In genomic region chr10:114367041-114367675, GRCh38 we compare ENCODE assay signal across 10 cellular contexts. TPM values are rescaled to one million over a fixed set of nuclear protein-coding genes. Genes with fewer than 3 reads are reported as not detected.
DNase-seq lines count a peak whose midpoint lies in the region; ATAC-seq and TF ChIP-seq lines count a peak whose summit lies in the region.
"Had no signal": no experiment of that assay in that cellular context is flagged by ENCODE, and none has a peak within 500 bp of the region (broad histone marks: within the 10 kb centered on the region; RNA-seq: fewer than 3 reads in every experiment).

No MANE protein-coding gene starts in this region.

- peak overlapping the region; percentile 17 for H3K4me2 ChIP-seq in mammary epithelial cell (ENCODE audit: insufficient read depth, low read depth, low read length)

- H3K27me3 ChIP-seq in mammary epithelial cell (ENCODE audit: insufficient read depth, low read length) (no peaks in the 10 kb centered on the region), muscle layer of duodenum (ENCODE audit: low read depth, low read length) (no peaks in the 10 kb centered on the region), vagina (no peaks in the 10 kb centered on the region)
- H3K27me3 ChIP-seq: upper lobe of left lung had no signal

- TF ChIP-seq CTCF in mammary epithelial cell (conservative IDR thresholded peaks at IDR 0.05 in 1 of 2, IDR thresholded peaks at IDR 0.05 in 1 of 2; ENCODE audit: extremely low read depth in 1 of 2, insufficient read depth in 1 of 2, low read depth in 1 of 2, low read length in 2 of 2) (no peak), vagina (IDR thresholded peaks at IDR 0.05) (no peak)

- in situ Hi-C loops in mammary epithelial cell (cut with MboI; ENCODE audit: low sequenced_read_pairs in 2 of 2), result no loop called here

- CTCF ChIA-PET in mammary epithelial cell (lab: Charles Lee; ENCODE audit: low non-redundant PET), result no interaction called here

- DNase-seq in Right ventricle myocardium inferior (ENCODE audit: missing footprints) (no peak), Right ventricle myocardium superior (no peak), mammary epithelial cell (no peak), vagina (ENCODE audit: extremely low spot score in 2 of 2) (no peak), DMS153 (lab: John Stamatoyannopoulos, UW) (no peak)
- DNase-seq in activated CD8-positive, alpha-beta memory T cell treated with anti-CD3 and anti-CD28 coated beads, Interleukin-2, amount 50 U/mL, for 48 hours, result no peak
- no peak for DNase-seq in stimulated activated CD4-positive, alpha-beta T cell treated with anti-CD3 and anti-CD28 coated beads, Interleukin-1b, Interleukin-23, amount 100 ng/mL, for 48 hours
- DNase-seq: stimulated activated CD4-positive, alpha-beta T cell treated with anti-CD3 and anti-CD28 coated beads, Interleukin-2, amount 100 ng/mL, for 24 hours; upper lobe of left lung had no signal

- H3K9me3 ChIP-seq in mammary epithelial cell (replicated peaks; ENCODE audit: insufficient read depth, low read length) (no peaks in the 10 kb centered on the region), muscle layer of duodenum (ENCODE audit: control insufficient read depth in 1 of 2, low read length in 2 of 2) (no peaks in the 10 kb centered on the region), vagina (no peaks in the 10 kb centered on the region)
- H3K9me3 ChIP-seq: upper lobe of left lung had no signal

- no peak overlapping the region for H3K9ac ChIP-seq in mammary epithelial cell (ENCODE audit: insufficient read depth, low read length)

- H3K27ac ChIP-seq in mammary epithelial cell (ENCODE audit: insufficient read depth, low read depth, low read length) (no peak overlapping the region), muscle layer of duodenum (ENCODE audit: low read length) (peak overlapping the region; percentile 11), vagina (peak overlapping the region; percentile 17)

- ATAC-seq in Right ventricle myocardium inferior, result peak; percentile 41
- no peak for ATAC-seq in Right ventricle myocardium superior (ENCODE audit: poor library complexity)

- peaks cover 84% of the 10 kb centered on the region for H3K79me2 ChIP-seq in mammary epithelial cell (ENCODE audit: insufficient read depth, low read length)

- no peaks in the 10 kb centered on the region for H4K20me1 ChIP-seq in mammary epithelial cell (ENCODE audit: insufficient read depth, low read length)

- TF ChIP-seq POLR2A in vagina (IDR thresholded peaks at IDR 0.05), result no peak

- no peak overlapping the region for H2AFZ ChIP-seq in mammary epithelial cell (ENCODE audit: low read depth, low read length)

- dilution Hi-C loops in mammary epithelial cell (cut with HindIII; ENCODE audit: low sequenced_read_pairs), result no loop called here

- intact Hi-C loops in Right ventricle myocardium inferior (cut with DNase I) (no loop called here), Right ventricle myocardium superior (cut with DNase I) (no loop called here), mammary epithelial cell (cut with micrococcal nuclease) (no loop called here), vagina (cut with DNase I) (no loop called here)

- BruUV-seq in mammary epithelial cell (replicated peaks; lab: Mats Ljungman, UMichigan), result no TSS peak

- H3K4me3 ChIP-seq in mammary epithelial cell (replicated peaks in 1 of 3; ENCODE audit: insufficient read depth in 1 of 3, low read depth in 2 of 3, low read length in 3 of 3) (no peak overlapping the region), muscle layer of duodenum (ENCODE audit: low read depth in 1 of 2, low read length in 2 of 2) (no peak overlapping the region), vagina (no peak overlapping the region)
- H3K4me3 ChIP-seq: upper lobe of left lung had no signal

- WGBS in mammary epithelial cell (ENCODE audit: low coverage, missing lambda C conversion rate), result 43% methylated on average over 3 of the region's 3 CpGs

- H3K36me3 ChIP-seq in mammary epithelial cell (ENCODE audit: insufficient read depth, low read length) (no peaks in the 10 kb centered on the region), muscle layer of duodenum (ENCODE audit: control insufficient read depth in 1 of 2, insufficient read depth in 2 of 2, low read length in 2 of 2) (no peaks in the 10 kb centered on the region), vagina (no peaks in the 10 kb centered on the region)
- H3K36me3 ChIP-seq: upper lobe of left lung had no signal

- H3K4me1 ChIP-seq in mammary epithelial cell (ENCODE audit: insufficient read depth, low read length), result peaks cover 16% of the 10 kb centered on the region
- H3K4me1 ChIP-seq in muscle layer of duodenum (ENCODE audit: control insufficient read depth in 1 of 2, insufficient read depth in 2 of 2, low read length in 2 of 2), result peaks cover 0 to 24% of the 10 kb centered on the region in 2 donors
- H3K4me1 ChIP-seq in vagina, result peaks cover 33% of the 10 kb centered on the region
- H3K4me1 ChIP-seq: upper lobe of left lung had no signal

RNA-seq across cellular contexts. Expression of gene AFAP1L2, which starts 37.1 kb away (rescaled TPM):
- 5.7 TPM for total RNA-seq in Right ventricle myocardium inferior
- 5.3 TPM for total RNA-seq in Right ventricle myocardium superior
- 10 to 100 TPM; 25.8 to 63.9 TPM for total RNA-seq in mammary epithelial cell
- 40.4 TPM for polyA plus RNA-seq in mammary epithelial cell
- 42.5 TPM for polyA minus RNA-seq in mammary epithelial cell
- total RNA-seq in vagina, result 29.5 TPM
